ENCODE assay signal across 13 cellular contexts in genomic region chr19:15448014-15448777, GRCh38. TPM values are rescaled to one million over a fixed set of nuclear protein-coding genes. Genes with fewer than 3 reads are reported as not detected.
DNase-seq lines count a peak whose midpoint lies in the region; ATAC-seq and TF ChIP-seq lines count a peak whose summit lies in the region.
"Had no signal": no experiment of that assay in that cellular context is flagged by ENCODE, and none has a peak within 500 bp of the region (broad histone marks: within the 10 kb centered on the region; RNA-seq: fewer than 3 reads in every experiment).

No MANE protein-coding gene starts in this region.

- H3K9me3 ChIP-seq in CD4-positive, alpha-beta T cell (ENCODE audit: control insufficient read depth, low read length): no peaks in the 10 kb centered on the region
- H3K9me3 ChIP-seq: heart left ventricle had no signal

- H3K4me1 Mint-ChIP-seq in CD4-positive, alpha-beta T cell (ENCODE audit: low read depth): peaks cover 22% of the 10 kb centered on the region
- H3K4me1 Mint-ChIP-seq in HFFc6 (ENCODE audit: low read depth): 0 out of 2 replicates have a peak, but pooled peaks cover 4% of the 10 kb centered on the region
- H3K4me1 Mint-ChIP-seq in central memory CD8-positive, alpha-beta T cell: peaks cover 26% of the 10 kb centered on the region
- H3K4me1 Mint-ChIP-seq in naive thymus-derived CD8-positive, alpha-beta T cell: peaks cover 17 to 29% (median 23%) of the 10 kb centered on the region in 4 donors

- no peaks in the 10 kb centered on the region for H3K9me3 Mint-ChIP-seq in CD4-positive, alpha-beta T cell
- H3K9me3 Mint-ChIP-seq in HFFc6: no peaks in the 10 kb centered on the region
- no peaks in the 10 kb centered on the region for H3K9me3 Mint-ChIP-seq in central memory CD8-positive, alpha-beta T cell
- peaks cover 0 to 9% (median 0%) of the 10 kb centered on the region in 9 donors for H3K9me3 Mint-ChIP-seq in naive thymus-derived CD8-positive, alpha-beta T cell

- H3K27me3 ChIP-seq in CD4-positive, alpha-beta T cell (ENCODE audit: control insufficient read depth, insufficient read depth, low read length): no peaks in the 10 kb centered on the region
- H3K27me3 ChIP-seq: heart left ventricle had no signal

- intact Hi-C loops in CD4-positive, alpha-beta T cell (cut with DNase I, micrococcal nuclease): loop anchor here in 1 of 2 experiments (10.0 kb wide), 1 partner anchor 737 kb away; the partner anchor contains the start of gene FAM32A

- no peak for DNase-seq in CD4-positive, alpha-beta T cell
- DNase-seq in HFFc6: no peak
- no peak for DNase-seq in central memory CD8-positive, alpha-beta T cell (ENCODE audit: low spot score in 2 of 2)
- peak in 1 of 10 donors; percentile 63 for DNase-seq in naive thymus-derived CD8-positive, alpha-beta T cell
- no peak for DNase-seq in stimulated activated CD4-positive, alpha-beta T cell treated with anti-CD3 and anti-CD28 coated beads, Interleukin-4, amount 100 ng/mL, for 24 hours
- DNase-seq in SHP77 (lab: John Stamatoyannopoulos, UW): no peak
- no peak for DNase-seq in NCI-H1930 (lab: John Stamatoyannopoulos, UW)
- no peak for DNase-seq in NCI-H2107 (lab: John Stamatoyannopoulos, UW)
- DNase-seq: NCI-H526 treated with DMSO at 0.1 percent for 48 hours had no signal

- peak overlapping the region; percentile 57 for H3K27ac Mint-ChIP-seq in CD4-positive, alpha-beta T cell
- no peak overlapping the region for H3K27ac Mint-ChIP-seq in HFFc6
- H3K27ac Mint-ChIP-seq in central memory CD8-positive, alpha-beta T cell (ENCODE audit: low read depth): peak overlapping the region; percentile 5
- H3K27ac Mint-ChIP-seq in naive thymus-derived CD8-positive, alpha-beta T cell: peak overlapping the region in 9 of 10 donors; percentile 1 to 92 (median 81)

- POLR2A ChIA-PET in CD4-positive, alpha-beta T cell (lab: Charles Lee): interaction anchor here (0.5 to 1.8 kb wide), 5 partner anchors 15 to 29 kb away, joined by 3 to 10 read pairs (median 4); partner anchors contain the start of gene AKAP8L
- POLR2A ChIA-PET in naive thymus-derived CD8-positive, alpha-beta T cell (lab: Charles Lee): interaction anchor here (0.7 to 4.6 kb wide), 7 partner anchors 10 to 103 kb away, joined by 3 to 48 read pairs (median 4); partner anchors contain the start of gene RASAL3

- TF ChIP-seq CTCF in CD4-positive, alpha-beta T cell (IDR thresholded peaks at IDR 0.05): no peak
- TF ChIP-seq CTCF in HFFc6 (IDR thresholded peaks at IDR 0.05): no peak

- no peak for ATAC-seq in CD4-positive, alpha-beta T cell (ENCODE audit: poor library complexity)
- no peak for ATAC-seq in central memory CD8-positive, alpha-beta T cell (replicated peaks; ENCODE audit: extremely low read depth, poor library complexity, severe bottlenecking)
- ATAC-seq in naive thymus-derived CD8-positive, alpha-beta T cell: no peak
- ATAC-seq: heart left ventricle had no signal

- CTCF ChIA-PET in CD4-positive, alpha-beta T cell (lab: Charles Lee): no interaction called here

- no peak overlapping the region for H3K27ac ChIP-seq in CD4-positive, alpha-beta T cell (ENCODE audit: low read depth, low read length)

- peak overlapping the region; percentile 76 for H3K4me3 Mint-ChIP-seq in CD4-positive, alpha-beta T cell
- peak overlapping the region; percentile 76 for H3K4me3 Mint-ChIP-seq in HFFc6
- H3K4me3 Mint-ChIP-seq in central memory CD8-positive, alpha-beta T cell: peak overlapping the region; percentile 72
- peak overlapping the region; percentile 60 to 88 (median 70) for H3K4me3 Mint-ChIP-seq in naive thymus-derived CD8-positive, alpha-beta T cell

- peaks cover 26% of the 10 kb centered on the region for H3K36me3 Mint-ChIP-seq in CD4-positive, alpha-beta T cell (ENCODE audit: low read depth)
- H3K36me3 Mint-ChIP-seq in HFFc6 (ENCODE audit: low read depth): no peaks in the 10 kb centered on the region
- peaks cover 20% of the 10 kb centered on the region for H3K36me3 Mint-ChIP-seq in central memory CD8-positive, alpha-beta T cell (ENCODE audit: insufficient read depth)
- peaks cover 0 to 15% (median 10%) of the 10 kb centered on the region in 3 donors for H3K36me3 Mint-ChIP-seq in naive thymus-derived CD8-positive, alpha-beta T cell

- H3K27me3 Mint-ChIP-seq in CD4-positive, alpha-beta T cell: no peaks in the 10 kb centered on the region
- H3K27me3 Mint-ChIP-seq in HFFc6 (ENCODE audit: insufficient read depth): peaks cover 11% of the 10 kb centered on the region
- no peaks in the 10 kb centered on the region for H3K27me3 Mint-ChIP-seq in central memory CD8-positive, alpha-beta T cell
- H3K27me3 Mint-ChIP-seq in naive thymus-derived CD8-positive, alpha-beta T cell: no peaks in the 10 kb centered on the region

RNA-seq across cellular contexts. Expression of gene WIZ, which starts 1.6 kb away (rescaled TPM):
- total RNA-seq in CD4-positive, alpha-beta T cell: 10 to 100 TPM; 12.9 to 14.3 TPM
- total RNA-seq in HFFc6 (2021; fragmentation: NEBNext Ultra II Directional; extraction: Animal tissue kit (Norgen Biotek cat#: 25700)): 10 to 100 TPM; 39.3 to 54.3 (median 43.1) TPM
- 10 to 100 TPM; 30.3 to 32.6 TPM for total RNA-seq in naive thymus-derived CD8-positive, alpha-beta T cell
- 1 to 10 TPM in 1 of 3 donors, under 1 TPM in 2; 0.57 to 2.0 (median 0.75) TPM for polyA plus RNA-seq in naive thymus-derived CD8-positive, alpha-beta T cell

RNA-seq across cellular contexts. Expression of gene RASAL3, which starts 16.1 kb away (rescaled TPM):
- 10 to 100 TPM; 91.8 to 92.8 TPM for total RNA-seq in CD4-positive, alpha-beta T cell
- not detected for total RNA-seq in HFFc6 (2021; fragmentation: NEBNext Ultra II Directional; extraction: Animal tissue kit (Norgen Biotek cat#: 25700))
- 100 to 1,000 TPM; 218 TPM for total RNA-seq in naive thymus-derived CD8-positive, alpha-beta T cell
- 100 to 1,000 TPM in 1 of 3 donors, 10 to 100 TPM in 2; 50.5 to 159 (median 98.9) TPM for polyA plus RNA-seq in naive thymus-derived CD8-positive, alpha-beta T cell
- total RNA-seq: HT-29 had no signal

RNA-seq across cellular contexts. Expression of gene AKAP8L, which starts 29.4 kb away (rescaled TPM):
- 100 to 1,000 TPM; 157 to 162 TPM for total RNA-seq in CD4-positive, alpha-beta T cell
- total RNA-seq in HFFc6 (2021; fragmentation: NEBNext Ultra II Directional; extraction: Animal tissue kit (Norgen Biotek cat#: 25700)): 10 to 100 TPM; 49.4 to 54.4 (median 52.0) TPM
- 100 to 1,000 TPM; 231 to 232 TPM for total RNA-seq in naive thymus-derived CD8-positive, alpha-beta T cell
- 10 to 100 TPM; 38.7 to 80.7 (median 40.6) TPM for polyA plus RNA-seq in naive thymus-derived CD8-positive, alpha-beta T cell

RNA-seq across cellular contexts. Expression of gene PGLYRP2, which starts 31.1 kb away (rescaled TPM):
- not detected for total RNA-seq in CD4-positive, alpha-beta T cell
- total RNA-seq in HFFc6 (2021; fragmentation: NEBNext Ultra II Directional; extraction: Animal tissue kit (Norgen Biotek cat#: 25700)): not detected
- under 1 TPM; 0.69 to 0.70 TPM for total RNA-seq in naive thymus-derived CD8-positive, alpha-beta T cell
- under 1 TPM; 0.37 to 0.72 (median 0.42) TPM for polyA plus RNA-seq in naive thymus-derived CD8-positive, alpha-beta T cell
- total RNA-seq: cardiac septum, heart left ventricle, HT-29, omental fat pad had no signal
- polyA plus RNA-seq: heart left ventricle had no signal

Comparison
In these comparisons a context has a peak if more than half of its experiments do, and no peak if none do; other contexts are left out.
1. RNA of gene RASAL3, which starts 16.1 kb away (total RNA-seq): 218 TPM in naive thymus-derived CD8-positive, alpha-beta T cell and 91.8 to 92.8 TPM in CD4-positive, alpha-beta T cell; not detected in HFFc6; every median in the first group is over 10 times any median in the second.
2. Peak in every context shown above with its lines, with median percentiles within 50 percentile points of each other: H3K4me3 Mint-ChIP-seq.